1 cellular context compared by ENCODE assay signal in genomic region chr7:43104874-43105520, GRCh38.
TF ChIP-seq lines count a peak whose summit lies in the region.

No MANE protein-coding gene starts in this region.

TF ChIP-seq in K562, 482 proteins besides CTCF, POLR2A, EP300 and RAD21 (continued from another document):
- TF ChIP-seq TSHZ1 (CRISPR knock-in tag; IDR thresholded peaks at IDR 0.05) (no peak), TAF15 (IDR thresholded peaks at IDR 0.05; ENCODE audit: low read depth, low read length) (no peak), MEIS2 (IDR thresholded peaks at IDR 0.05; ENCODE audit: partially characterized antibody) (peak; percentile 95), MEF2A (IDR thresholded peaks at IDR 0.05; ENCODE audit: control insufficient read depth, low read depth, low read length) (no peak), NEUROD1 (IDR thresholded peaks at IDR 0.05; ENCODE audit: borderline replicate concordance, low read depth, low read length, partially characterized antibody) (no peak), ZNF384 (IDR thresholded peaks at IDR 0.05; ENCODE audit: low read depth, low read length) (peak; percentile 95), NR1H2 (CRISPR knock-in tag; IDR thresholded peaks at IDR 0.05) (no peak), SMAD2 (IDR thresholded peaks at IDR 0.05; ENCODE audit: low read depth, low read length) (no peak), CBX3 (IDR thresholded peaks at IDR 0.05; ENCODE audit: borderline replicate concordance in 1 of 2, low read length in 2 of 2) (0 out of 3 replicates have a peak, but pooled peaks of 1 of the 2 experiments have one; percentile 21)
- TF ChIP-seq, protein P1, sequence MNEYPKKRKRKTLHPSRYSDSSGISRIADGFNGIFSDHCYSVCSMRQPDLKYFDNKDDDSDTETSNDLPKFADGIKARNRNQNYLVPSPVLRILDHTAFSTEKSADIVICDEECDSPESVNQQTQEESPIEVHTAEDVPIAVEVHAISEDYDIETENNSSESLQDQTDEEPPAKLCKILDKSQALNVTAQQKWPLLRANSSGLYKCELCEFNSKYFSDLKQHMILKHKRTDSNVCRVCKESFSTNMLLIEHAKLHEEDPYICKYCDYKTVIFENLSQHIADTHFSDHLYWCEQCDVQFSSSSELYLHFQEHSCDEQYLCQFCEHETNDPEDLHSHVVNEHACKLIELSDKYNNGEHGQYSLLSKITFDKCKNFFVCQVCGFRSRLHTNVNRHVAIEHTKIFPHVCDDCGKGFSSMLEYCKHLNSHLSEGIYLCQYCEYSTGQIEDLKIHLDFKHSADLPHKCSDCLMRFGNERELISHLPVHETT (CRISPR knock-in tag; conservative IDR thresholded peaks at IDR 0.05 in 1 of 2, IDR thresholded peaks at IDR 0.05 in 1 of 2) = no peak
- TF ChIP-seq, protein P2, sequence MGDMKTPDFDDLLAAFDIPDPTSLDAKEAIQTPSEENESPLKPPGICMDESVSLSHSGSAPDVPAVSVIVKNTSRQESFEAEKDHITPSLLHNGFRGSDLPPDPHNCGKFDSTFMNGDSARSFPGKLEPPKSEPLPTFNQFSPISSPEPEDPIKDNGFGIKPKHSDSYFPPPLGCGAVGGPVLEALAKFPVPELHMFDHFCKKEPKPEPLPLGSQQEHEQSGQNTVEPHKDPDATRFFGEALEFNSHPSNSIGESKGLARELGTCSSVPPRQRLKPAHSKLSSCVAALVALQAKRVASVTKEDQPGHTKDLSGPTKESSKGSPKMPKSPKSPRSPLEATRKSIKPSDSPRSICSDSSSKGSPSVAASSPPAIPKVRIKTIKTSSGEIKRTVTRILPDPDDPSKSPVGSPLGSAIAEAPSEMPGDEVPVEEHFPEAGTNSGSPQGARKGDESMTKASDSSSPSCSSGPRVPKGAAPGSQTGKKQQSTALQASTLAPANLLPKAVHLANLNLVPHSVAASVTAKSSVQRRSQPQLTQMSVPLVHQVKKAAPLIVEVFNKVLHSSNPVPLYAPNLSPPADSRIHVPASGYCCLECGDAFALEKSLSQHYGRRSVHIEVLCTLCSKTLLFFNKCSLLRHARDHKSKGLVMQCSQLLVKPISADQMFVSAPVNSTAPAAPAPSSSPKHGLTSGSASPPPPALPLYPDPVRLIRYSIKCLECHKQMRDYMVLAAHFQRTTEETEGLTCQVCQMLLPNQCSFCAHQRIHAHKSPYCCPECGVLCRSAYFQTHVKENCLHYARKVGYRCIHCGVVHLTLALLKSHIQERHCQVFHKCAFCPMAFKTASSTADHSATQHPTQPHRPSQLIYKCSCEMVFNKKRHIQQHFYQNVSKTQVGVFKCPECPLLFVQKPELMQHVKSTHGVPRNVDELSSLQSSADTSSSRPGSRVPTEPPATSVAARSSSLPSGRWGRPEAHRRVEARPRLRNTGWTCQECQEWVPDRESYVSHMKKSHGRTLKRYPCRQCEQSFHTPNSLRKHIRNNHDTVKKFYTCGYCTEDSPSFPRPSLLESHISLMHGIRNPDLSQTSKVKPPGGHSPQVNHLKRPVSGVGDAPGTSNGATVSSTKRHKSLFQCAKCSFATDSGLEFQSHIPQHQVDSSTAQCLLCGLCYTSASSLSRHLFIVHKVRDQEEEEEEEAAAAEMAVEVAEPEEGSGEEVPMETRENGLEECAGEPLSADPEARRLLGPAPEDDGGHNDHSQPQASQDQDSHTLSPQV (IDR thresholded peaks at IDR 0.05) = peak; percentile 89
- TF ChIP-seq, protein P3, sequence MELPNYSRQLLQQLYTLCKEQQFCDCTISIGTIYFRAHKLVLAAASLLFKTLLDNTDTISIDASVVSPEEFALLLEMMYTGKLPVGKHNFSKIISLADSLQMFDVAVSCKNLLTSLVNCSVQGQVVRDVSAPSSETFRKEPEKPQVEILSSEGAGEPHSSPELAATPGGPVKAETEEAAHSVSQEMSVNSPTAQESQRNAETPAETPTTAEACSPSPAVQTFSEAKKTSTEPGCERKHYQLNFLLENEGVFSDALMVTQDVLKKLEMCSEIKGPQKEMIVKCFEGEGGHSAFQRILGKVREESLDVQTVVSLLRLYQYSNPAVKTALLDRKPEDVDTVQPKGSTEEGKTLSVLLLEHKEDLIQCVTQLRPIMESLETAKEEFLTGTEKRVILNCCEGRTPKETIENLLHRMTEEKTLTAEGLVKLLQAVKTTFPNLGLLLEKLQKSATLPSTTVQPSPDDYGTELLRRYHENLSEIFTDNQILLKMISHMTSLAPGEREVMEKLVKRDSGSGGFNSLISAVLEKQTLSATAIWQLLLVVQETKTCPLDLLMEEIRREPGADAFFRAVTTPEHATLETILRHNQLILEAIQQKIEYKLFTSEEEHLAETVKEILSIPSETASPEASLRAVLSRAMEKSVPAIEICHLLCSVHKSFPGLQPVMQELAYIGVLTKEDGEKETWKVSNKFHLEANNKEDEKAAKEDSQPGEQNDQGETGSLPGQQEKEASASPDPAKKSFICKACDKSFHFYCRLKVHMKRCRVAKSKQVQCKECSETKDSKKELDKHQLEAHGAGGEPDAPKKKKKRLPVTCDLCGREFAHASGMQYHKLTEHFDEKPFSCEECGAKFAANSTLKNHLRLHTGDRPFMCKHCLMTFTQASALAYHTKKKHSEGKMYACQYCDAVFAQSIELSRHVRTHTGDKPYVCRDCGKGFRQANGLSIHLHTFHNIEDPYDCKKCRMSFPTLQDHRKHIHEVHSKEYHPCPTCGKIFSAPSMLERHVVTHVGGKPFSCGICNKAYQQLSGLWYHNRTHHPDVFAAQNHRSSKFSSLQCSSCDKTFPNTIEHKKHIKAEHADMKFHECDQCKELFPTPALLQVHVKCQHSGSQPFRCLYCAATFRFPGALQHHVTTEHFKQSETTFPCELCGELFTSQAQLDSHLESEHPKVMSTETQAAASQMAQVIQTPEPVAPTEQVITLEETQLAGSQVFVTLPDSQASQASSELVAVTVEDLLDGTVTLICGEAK (IDR thresholded peaks at IDR 0.05) = 0 out of 2 replicates have a peak, but pooled peaks have one; percentile 21
- TF ChIP-seq, protein P3 (CRISPR knock-in tag; IDR thresholded peaks at IDR 0.05) = no peak
- TF ChIP-seq, protein P4, sequence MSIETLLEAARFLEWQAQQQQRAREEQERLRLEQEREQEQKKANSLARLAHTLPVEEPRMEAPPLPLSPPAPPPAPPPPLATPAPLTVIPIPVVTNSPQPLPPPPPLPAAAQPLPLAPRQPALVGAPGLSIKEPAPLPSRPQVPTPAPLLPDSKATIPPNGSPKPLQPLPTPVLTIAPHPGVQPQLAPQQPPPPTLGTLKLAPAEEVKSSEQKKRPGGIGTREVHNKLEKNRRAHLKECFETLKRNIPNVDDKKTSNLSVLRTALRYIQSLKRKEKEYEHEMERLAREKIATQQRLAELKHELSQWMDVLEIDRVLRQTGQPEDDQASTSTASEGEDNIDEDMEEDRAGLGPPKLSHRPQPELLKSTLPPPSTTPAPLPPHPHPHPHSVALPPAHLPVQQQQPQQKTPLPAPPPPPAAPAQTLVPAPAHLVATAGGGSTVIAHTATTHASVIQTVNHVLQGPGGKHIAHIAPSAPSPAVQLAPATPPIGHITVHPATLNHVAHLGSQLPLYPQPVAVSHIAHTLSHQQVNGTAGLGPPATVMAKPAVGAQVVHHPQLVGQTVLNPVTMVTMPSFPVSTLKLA (conservative IDR thresholded peaks at IDR 0.05) = no peak
- TF ChIP-seq, protein P5, sequence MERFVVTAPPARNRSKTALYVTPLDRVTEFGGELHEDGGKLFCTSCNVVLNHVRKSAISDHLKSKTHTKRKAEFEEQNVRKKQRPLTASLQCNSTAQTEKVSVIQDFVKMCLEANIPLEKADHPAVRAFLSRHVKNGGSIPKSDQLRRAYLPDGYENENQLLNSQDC (CRISPR knock-in tag; IDR thresholded peaks at IDR 0.05) = no peak
